ENCODE assay signal across 16 cellular contexts in the genomic region with DNA sequence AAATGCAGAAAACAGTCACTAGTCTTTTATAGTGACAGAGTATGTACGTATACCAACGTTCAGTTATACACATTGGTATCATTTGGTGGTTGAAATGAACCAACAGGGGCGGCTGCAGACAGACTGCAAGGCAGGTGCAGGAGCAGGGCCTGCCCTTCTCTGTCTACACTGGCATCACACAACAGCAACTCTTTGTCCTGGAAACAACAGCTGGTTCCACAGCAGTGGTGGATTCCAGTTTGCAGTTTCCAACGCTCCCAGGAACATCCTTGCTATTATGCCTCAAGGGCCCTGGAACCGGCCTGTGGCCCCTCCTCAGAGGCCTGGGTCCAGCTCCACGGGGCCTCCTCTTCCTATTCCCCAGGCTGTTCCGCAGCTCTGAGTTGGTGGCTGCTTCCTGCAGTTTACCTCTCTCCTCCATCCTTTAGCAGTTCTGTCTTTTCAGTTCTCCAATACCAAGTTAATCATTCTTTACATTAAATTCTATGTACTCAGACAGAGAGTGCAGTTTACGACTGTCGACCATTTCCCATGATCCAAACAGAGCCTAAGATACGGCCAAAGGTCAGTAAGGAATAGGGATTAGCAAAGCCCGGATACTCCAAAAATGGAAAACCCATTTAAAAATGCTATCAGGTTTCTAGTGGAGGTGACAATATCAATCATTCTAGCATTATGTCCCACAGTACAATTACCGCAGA.
DNase-seq lines count a peak whose midpoint lies in the region; ATAC-seq and TF ChIP-seq lines count a peak whose summit lies in the region.
"Had no signal": no experiment of that assay in that cellular context is flagged by ENCODE, and none has a peak within 500 bp of the region (broad histone marks: within the 10 kb centered on the region; RNA-seq: fewer than 3 reads in every experiment).

No MANE protein-coding gene starts in this region.

- CTCF ChIA-PET in CD8-positive, alpha-beta T cell (lab: Charles Lee), result no interaction called here

- H3K4me1 ChIP-seq in gastrocnemius medialis, result no peaks in the 10 kb centered on the region
- H3K4me1 ChIP-seq in CD8-positive, alpha-beta T cell (ENCODE audit: insufficient read depth, low read length), result no peaks in the 10 kb centered on the region
- H3K4me1 ChIP-seq: BLaER1 treated with 17β-estradiol and CSF1 and Interleukin-3, amounts not matched to agents 10 nM and 100 nM had no signal

- H3K9me3 ChIP-seq in gastrocnemius medialis, result no peaks in the 10 kb centered on the region
- H3K9me3 ChIP-seq in CD8-positive, alpha-beta T cell (ENCODE audit: low read length), result no peaks in the 10 kb centered on the region

- no peak overlapping the region for H3K4me3 Mint-ChIP-seq in activated naive CD4-positive, alpha-beta T cell treated with anti-CD3 and anti-CD28 coated beads, Interleukin-2, amount 50 U/mL, for 24 hours
- H3K4me3 Mint-ChIP-seq in nephron progenitor cell, result no peak overlapping the region
- no peak overlapping the region for H3K4me3 Mint-ChIP-seq in CD8-positive, alpha-beta T cell
- H3K4me3 Mint-ChIP-seq: CD4-positive, CD25-positive, alpha-beta regulatory T cell; H9 had no signal

- H3K4me1 Mint-ChIP-seq in activated naive CD4-positive, alpha-beta T cell treated with anti-CD3 and anti-CD28 coated beads, Interleukin-2, amount 50 U/mL, for 24 hours, result peaks cover 5% of the 10 kb centered on the region
- peaks cover 10% of the 10 kb centered on the region for H3K4me1 Mint-ChIP-seq in nephron progenitor cell
- H3K4me1 Mint-ChIP-seq in CD8-positive, alpha-beta T cell (ENCODE audit: low read depth), result no peaks in the 10 kb centered on the region
- H3K4me1 Mint-ChIP-seq: H9 had no signal

- peaks cover 12% of the 10 kb centered on the region for H3K36me3 Mint-ChIP-seq in activated naive CD4-positive, alpha-beta T cell treated with anti-CD3 and anti-CD28 coated beads, Interleukin-2, amount 50 U/mL, for 24 hours
- H3K36me3 Mint-ChIP-seq in activated naive CD4-positive, alpha-beta T cell treated with anti-CD3 and anti-CD28 coated beads, Interleukin-2, amount 50 U/mL, for 72 hours, result peaks cover 0 to 11% of the 10 kb centered on the region in 2 donors
- H3K36me3 Mint-ChIP-seq in nephron progenitor cell (ENCODE audit: low read depth), result peaks cover 63% of the 10 kb centered on the region
- H3K36me3 Mint-ChIP-seq in CD8-positive, alpha-beta T cell, result peaks cover 84% of the 10 kb centered on the region

- no peak for TF ChIP-seq POLR2A in gastrocnemius medialis (IDR thresholded peaks at IDR 0.05)

- H3K27me3 ChIP-seq in gastrocnemius medialis, result no peaks in the 10 kb centered on the region
- H3K27me3 ChIP-seq in CD8-positive, alpha-beta T cell (ENCODE audit: insufficient read depth, low read length), result no peaks in the 10 kb centered on the region
- H3K27me3 ChIP-seq: BLaER1 treated with 17β-estradiol and CSF1 and Interleukin-3, amounts not matched to agents 10 nM and 100 nM had no signal

- H3K9me3 Mint-ChIP-seq in activated naive CD4-positive, alpha-beta T cell treated with anti-CD3 and anti-CD28 coated beads, Interleukin-2, amount 50 U/mL, for 24 hours, result no peaks in the 10 kb centered on the region
- no peaks in the 10 kb centered on the region for H3K9me3 Mint-ChIP-seq in activated naive CD4-positive, alpha-beta T cell treated with anti-CD3 and anti-CD28 coated beads, Interleukin-2, amount 50 U/mL, for 72 hours
- peaks cover 10% of the 10 kb centered on the region for H3K9me3 Mint-ChIP-seq in nephron progenitor cell
- H3K9me3 Mint-ChIP-seq in CD8-positive, alpha-beta T cell, result no peaks in the 10 kb centered on the region
- H3K9me3 Mint-ChIP-seq: CD4-positive, CD25-positive, alpha-beta regulatory T cell had no signal

- no peak overlapping the region for H3K27ac ChIP-seq in gastrocnemius medialis
- H3K27ac ChIP-seq in CD8-positive, alpha-beta T cell (ENCODE audit: low read depth, low read length), result no peak overlapping the region
- H3K27ac ChIP-seq: BLaER1 treated with 17β-estradiol and CSF1 and Interleukin-3, amounts not matched to agents 10 nM and 100 nM had no signal

- no peak for ATAC-seq in activated naive CD4-positive, alpha-beta T cell treated with anti-CD3 and anti-CD28 coated beads, Interleukin-2, amount 50 U/mL, for 72 hours
- ATAC-seq in left colon, result peak; percentile 94
- ATAC-seq in HG02840 (IDR thresholded peaks at IDR 0.05; ENCODE audit: low FRiP score, unreplicated experiment), result no peak
- no peak for ATAC-seq in gastrocnemius medialis
- no peak for ATAC-seq in CD8-positive, alpha-beta T cell
- ATAC-seq: HepG2 had no signal

- POLR2A ChIA-PET in CD8-positive, alpha-beta T cell (lab: Charles Lee), result interaction anchor here (1.1 kb wide), 1 partner anchor 18 kb away, joined by 3 read pairs; no protein-coding TSS in a partner anchor

- no peak for DNase-seq in activated naive CD4-positive, alpha-beta T cell treated with anti-CD3 and anti-CD28 coated beads, Interleukin-2, amount 50 U/mL, for 72 hours (ENCODE audit: low spot score in 2 of 2)
- DNase-seq in left colon (peak; percentile 34 to 37), nephron progenitor cell (no peak), gastrocnemius medialis (no peak)
- no peak for DNase-seq in CD8-positive, alpha-beta T cell
- DNase-seq: ACHN; CD4-positive, CD25-positive, alpha-beta regulatory T cell; DMS153; DMS79 treated with DMSO at 0.1 percent for 48 hours; EL; GOT3; H9 had no signal

- no peak overlapping the region for H3K4me3 ChIP-seq in gastrocnemius medialis
- no peak overlapping the region for H3K4me3 ChIP-seq in CD8-positive, alpha-beta T cell (ENCODE audit: low read depth, low read length)
- H3K4me3 ChIP-seq: BLaER1 treated with 17β-estradiol and CSF1 and Interleukin-3, amounts not matched to agents 10 nM and 100 nM had no signal

- peaks cover 0 to 42% of the 10 kb centered on the region in 2 donors for H3K36me3 ChIP-seq in gastrocnemius medialis
- H3K36me3 ChIP-seq in CD8-positive, alpha-beta T cell (ENCODE audit: insufficient read depth, low read length), result peaks cover 35% of the 10 kb centered on the region

- intact Hi-C loops in left colon (cut with DNase I, micrococcal nuclease), result no loop called here
- intact Hi-C loops in gastrocnemius medialis (cut with DNase I; ENCODE audit: low total_unique reads), result no loop called here
- intact Hi-C loops in CD8-positive, alpha-beta T cell (cut with DNase I, micrococcal nuclease), result no loop called here

- no peaks in the 10 kb centered on the region for H3K27me3 Mint-ChIP-seq in activated naive CD4-positive, alpha-beta T cell treated with anti-CD3 and anti-CD28 coated beads, Interleukin-2, amount 50 U/mL, for 24 hours
- no peaks in the 10 kb centered on the region for H3K27me3 Mint-ChIP-seq in nephron progenitor cell (ENCODE audit: low read depth, poor library complexity)
- H3K27me3 Mint-ChIP-seq in CD8-positive, alpha-beta T cell (ENCODE audit: low read depth), result no peaks in the 10 kb centered on the region
- H3K27me3 Mint-ChIP-seq: CD4-positive, CD25-positive, alpha-beta regulatory T cell had no signal

- in situ Hi-C loops in gastrocnemius medialis (cut with MboI; ENCODE audit: low sequenced_read_pairs in 4 of 4), result no loop called here

- peak overlapping the region; percentile 30 for H3K27ac Mint-ChIP-seq in activated naive CD4-positive, alpha-beta T cell treated with anti-CD3 and anti-CD28 coated beads, Interleukin-2, amount 50 U/mL, for 24 hours
- H3K27ac Mint-ChIP-seq in activated naive CD4-positive, alpha-beta T cell treated with anti-CD3 and anti-CD28 coated beads, Interleukin-2, amount 50 U/mL, for 72 hours, result no peak overlapping the region
- H3K27ac Mint-ChIP-seq in nephron progenitor cell, result peak overlapping the region; percentile 70
- no peak overlapping the region for H3K27ac Mint-ChIP-seq in CD8-positive, alpha-beta T cell

- TF ChIP-seq CTCF in nephron progenitor cell (IDR thresholded peaks at IDR 0.05) (no peak), gastrocnemius medialis (IDR thresholded peaks at IDR 0.05 in 4 of 5, conservative IDR thresholded peaks at IDR 0.05 in 1 of 5) (no peak)
- TF ChIP-seq CTCF in CD8-positive, alpha-beta T cell (IDR thresholded peaks at IDR 0.05), result no peak

Comparison
In these comparisons a context has a peak if more than half of its experiments do, and no peak if none do; other contexts are left out.
1. H3K27ac Mint-ChIP-seq: peak in activated naive CD4-positive, alpha-beta T cell treated with anti-CD3 and anti-CD28 coated beads, Interleukin-2, amount 50 U/mL, for 24 hours (single experiment) and nephron progenitor cell (single experiment); none in activated naive CD4-positive, alpha-beta T cell treated with anti-CD3 and anti-CD28 coated beads, Interleukin-2, amount 50 U/mL, for 72 hours (0 of 2) and CD8-positive, alpha-beta T cell (single experiment).
2. DNase-seq: peak in left colon (2 of 2); none in activated naive CD4-positive, alpha-beta T cell treated with anti-CD3 and anti-CD28 coated beads, Interleukin-2, amount 50 U/mL, for 72 hours (0 of 2), nephron progenitor cell (single experiment), gastrocnemius medialis (0 of 2) and CD8-positive, alpha-beta T cell (0 of 7).